24 cellular contexts compared by ENCODE assay signal in the genomic region with DNA sequence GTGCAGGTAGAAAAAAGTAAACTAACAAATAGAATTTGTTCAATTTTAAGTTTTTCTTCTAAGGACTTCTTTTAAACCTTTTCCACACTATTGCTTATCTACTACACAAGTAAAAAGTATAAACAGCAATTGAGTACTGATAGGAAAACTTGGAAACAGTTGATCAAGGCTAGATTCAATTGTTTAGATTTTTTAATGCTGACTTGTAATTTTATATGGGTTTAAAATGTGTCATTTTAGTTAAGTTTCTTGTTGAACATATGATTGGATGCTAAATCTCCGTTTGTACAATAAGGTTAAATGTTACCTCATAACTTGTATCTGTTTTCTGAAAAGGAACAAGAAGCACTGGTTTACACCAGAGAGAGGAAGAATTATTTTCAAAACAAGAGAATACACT. TPM values are rescaled to one million over a fixed set of nuclear protein-coding genes. Genes with fewer than 3 reads are reported as not detected.
"Had no signal": no experiment of that assay in that cellular context is flagged by ENCODE, and none has a peak within 500 bp of the region (broad histone marks: within the 10 kb centered on the region; RNA-seq: fewer than 3 reads in every experiment).

No MANE protein-coding gene starts in this region.

- H3K4me3 ChIP-seq: left ventricle myocardium inferior, lung, mucosa of descending colon, neural progenitor cell, ovary, right atrium auricular region, skin epidermis, tibial nerve, uterus had no signal

- H3K4me2 ChIP-seq: neural progenitor cell had no signal

- ATAC-seq: mucosa of descending colon; naive thymus-derived CD4-positive, alpha-beta T cell; natural killer cell treated with Interleukin-12 subunit alpha and Interleukin-12 subunit beta and Interleukin-15 and Interleukin-18, amount 100 ng/mL, for 72 hours; sciatic nerve; stimulated activated naive B cell treated with anti-CD40 and anti-IgM and Interleukin-4, amounts not matched to agents 10 μg/mL and 1 μg/mL and 100 μg/mL, for 72 hours had no signal

- H3K9ac ChIP-seq: neural progenitor cell had no signal

- H3K27me3 Mint-ChIP-seq: naive thymus-derived CD4-positive, alpha-beta T cell; natural killer cell treated with Interleukin-12 subunit alpha and Interleukin-12 subunit beta and Interleukin-15 and Interleukin-18, amount 100 ng/mL, for 72 hours; progenitor cell of endocrine pancreas; stimulated activated naive B cell treated with anti-CD40 and anti-IgM and Interleukin-4, amounts not matched to agents 10 μg/mL and 1 μg/mL and 100 μg/mL, for 72 hours; stimulated activated naive CD8-positive, alpha-beta T cell treated with anti-CD3 and anti-CD28 coated beads, Interleukin-15, Interleukin-2, amounts not matched to agents 100 ng/mL and 50 ng/mL, for 24 hours; type B pancreatic cell had no signal

- H3K4me3 Mint-ChIP-seq: naive thymus-derived CD4-positive, alpha-beta T cell; natural killer cell treated with Interleukin-12 subunit alpha and Interleukin-12 subunit beta and Interleukin-15 and Interleukin-18, amount 100 ng/mL, for 72 hours; neural progenitor cell; stimulated activated naive B cell treated with anti-CD40 and anti-IgM and Interleukin-4, amounts not matched to agents 10 μg/mL and 1 μg/mL and 100 μg/mL, for 72 hours; stimulated activated naive CD8-positive, alpha-beta T cell treated with anti-CD3 and anti-CD28 coated beads, Interleukin-15, Interleukin-2, amounts not matched to agents 100 ng/mL and 50 ng/mL, for 24 hours; type B pancreatic cell had no signal

- H3K36me3 Mint-ChIP-seq: natural killer cell treated with Interleukin-12 subunit alpha and Interleukin-12 subunit beta and Interleukin-15 and Interleukin-18, amount 100 ng/mL, for 72 hours had no signal

- H3K9me3 ChIP-seq: left ventricle myocardium inferior, mucosa of descending colon, neutrophil, ovary, right atrium auricular region, tibial nerve, uterus had no signal

- H2AFZ ChIP-seq: neural progenitor cell had no signal

- H3K27ac Mint-ChIP-seq: naive thymus-derived CD4-positive, alpha-beta T cell; neural progenitor cell; progenitor cell of endocrine pancreas; stimulated activated naive B cell treated with anti-CD40 and anti-IgM and Interleukin-4, amounts not matched to agents 10 μg/mL and 1 μg/mL and 100 μg/mL, for 72 hours; stimulated activated naive CD8-positive, alpha-beta T cell treated with anti-CD3 and anti-CD28 coated beads, Interleukin-15, Interleukin-2, amounts not matched to agents 100 ng/mL and 50 ng/mL, for 24 hours; type B pancreatic cell had no signal

- H3K9me3 Mint-ChIP-seq: naive thymus-derived CD4-positive, alpha-beta T cell; natural killer cell treated with Interleukin-12 subunit alpha and Interleukin-12 subunit beta and Interleukin-15 and Interleukin-18, amount 100 ng/mL, for 72 hours; neural progenitor cell; stimulated activated naive B cell treated with anti-CD40 and anti-IgM and Interleukin-4, amounts not matched to agents 10 μg/mL and 1 μg/mL and 100 μg/mL, for 72 hours; stimulated activated naive CD8-positive, alpha-beta T cell treated with anti-CD3 and anti-CD28 coated beads, Interleukin-15, Interleukin-2, amounts not matched to agents 100 ng/mL and 50 ng/mL, for 24 hours; type B pancreatic cell had no signal

- H3K36me3 ChIP-seq: left ventricle myocardium inferior, neural progenitor cell, ovary, right atrium auricular region, tibial nerve, uterus had no signal

- H3K27me3 ChIP-seq: neural progenitor cell, neutrophil, ovary, right atrium auricular region, tibial nerve, uterus had no signal

- H3K27ac ChIP-seq: left ventricle myocardium inferior, neural progenitor cell, neutrophil, ovary, right atrium auricular region, skin epidermis, tibial nerve, uterus had no signal

- DNase-seq: islet precursor cell; left ventricle myocardium inferior; midbrain; mucosa of descending colon; naive thymus-derived CD4-positive, alpha-beta T cell; occipital lobe; ovary; stimulated activated CD4-positive, alpha-beta T cell treated with anti-CD3 and anti-CD28 coated beads, Interleukin-12 subunit alpha, Interleukin-12 subunit beta, amount 100 ng/mL, for 4 hours; stimulated activated CD4-positive, alpha-beta T cell treated with anti-CD3 and anti-CD28 coated beads, Interleukin-15, amount 100 ng/mL, for 24 hours; stimulated activated CD4-positive, alpha-beta T cell treated with anti-CD3 and anti-CD28 coated beads, Interleukin-2, amount 100 ng/mL, for 24 hours; stimulated activated CD4-positive, alpha-beta T cell treated with anti-CD3 and anti-CD28 coated beads, Interleukin-4, amount 100 ng/mL, for 1 hour; stimulated activated naive B cell treated with anti-CD40 and anti-IgM and Interleukin-4, amounts not matched to agents 10 μg/mL and 1 μg/mL and 100 μg/mL, for 72 hours; uterus had no signal

RNA-seq across cellular contexts. Expression of a gene that starts 50.8 kb away (rescaled TPM):
- polyA plus RNA-seq: naive thymus-derived CD4-positive, alpha-beta T cell had no signal
